In genomic region chr1:248627971-248628844, GRCh38 we compare ENCODE assay signal across 12 cellular contexts.
A peak's percentile ranks its signal among the peaks of the same experiment; 100 is the strongest.
DNase-seq lines count a peak whose midpoint lies in the region; ATAC-seq lines count a peak whose summit lies in the region.
"Had no signal": no experiment of that assay in that cellular context is flagged by ENCODE, and none has a peak within 500 bp of the region (broad histone marks: within the 10 kb centered on the region; RNA-seq: fewer than 3 reads in every experiment).

No MANE protein-coding gene starts in this region.

- peaks cover 5% of the 10 kb centered on the region for H3K4me1 Mint-ChIP-seq in memory B cell
- H3K4me1 Mint-ChIP-seq: activated naive CD4-positive, alpha-beta T cell treated with anti-CD3 and anti-CD28 coated beads, Interleukin-2, amount 50 U/mL, for 24 hours; stimulated activated effector memory CD8-positive, alpha-beta T cell treated with anti-CD3 and anti-CD28 coated beads, Interleukin-12 subunit alpha, Interleukin-12 subunit beta, amount 100 ng/mL, for 72 hours had no signal

- H3K4me3 Mint-ChIP-seq in memory B cell = peak overlapping the region; percentile 48
- H3K4me3 Mint-ChIP-seq: activated naive CD4-positive, alpha-beta T cell treated with anti-CD3 and anti-CD28 coated beads, Interleukin-2, amount 50 U/mL, for 24 hours; stimulated activated effector memory CD8-positive, alpha-beta T cell treated with anti-CD3 and anti-CD28 coated beads, Interleukin-12 subunit alpha, Interleukin-12 subunit beta, amount 100 ng/mL, for 72 hours had no signal

- H3K27ac Mint-ChIP-seq in memory B cell = peak overlapping the region; percentile 73
- H3K27ac Mint-ChIP-seq: activated naive CD4-positive, alpha-beta T cell treated with anti-CD3 and anti-CD28 coated beads, Interleukin-2, amount 50 U/mL, for 24 hours; stimulated activated effector memory CD8-positive, alpha-beta T cell treated with anti-CD3 and anti-CD28 coated beads, Interleukin-12 subunit alpha, Interleukin-12 subunit beta, amount 100 ng/mL, for 72 hours had no signal

- no peaks in the 10 kb centered on the region for H3K27me3 Mint-ChIP-seq in memory B cell
- H3K27me3 Mint-ChIP-seq: activated naive CD4-positive, alpha-beta T cell treated with anti-CD3 and anti-CD28 coated beads, Interleukin-2, amount 50 U/mL, for 24 hours had no signal

- peak; percentile 86 for ATAC-seq in GM18870 (IDR thresholded peaks at IDR 0.05; ENCODE audit: unreplicated experiment)
- peak; percentile 94 for ATAC-seq in GM21515 (IDR thresholded peaks at IDR 0.05; ENCODE audit: unreplicated experiment)
- ATAC-seq in HG03060 (IDR thresholded peaks at IDR 0.05; ENCODE audit: low read depth, unreplicated experiment) = peak; percentile 57
- peak; percentile 86 for ATAC-seq in memory B cell (ENCODE audit: low read depth)
- ATAC-seq: stimulated activated effector memory CD8-positive, alpha-beta T cell treated with anti-CD3 and anti-CD28 coated beads, Interleukin-12 subunit alpha, Interleukin-12 subunit beta, amount 100 ng/mL, for 72 hours had no signal

- no peaks in the 10 kb centered on the region for H3K9me3 Mint-ChIP-seq in memory B cell
- H3K9me3 Mint-ChIP-seq: activated naive CD4-positive, alpha-beta T cell treated with anti-CD3 and anti-CD28 coated beads, Interleukin-2, amount 50 U/mL, for 24 hours; stimulated activated effector memory CD8-positive, alpha-beta T cell treated with anti-CD3 and anti-CD28 coated beads, Interleukin-12 subunit alpha, Interleukin-12 subunit beta, amount 100 ng/mL, for 72 hours had no signal

- DNase-seq in memory B cell (ENCODE audit: low spot score in 2 of 2) (peak in 1 of 2 donors; percentile 12), COR-L47 (lab: John Stamatoyannopoulos, UW) (no peak), iPS-NIHi7 (ENCODE audit: extremely low spot score) (no peak)
- no peak for DNase-seq in activated effector memory CD4-positive, alpha-beta T cell treated with Interleukin-2 at 50 U/mL for 16 hours
- DNase-seq: caudate nucleus, hypothalamus, NCI-H2227 treated with DMSO at 0.1 percent for 48 hours had no signal

- H3K36me3 Mint-ChIP-seq in memory B cell = peaks cover 4% of the 10 kb centered on the region
- H3K36me3 Mint-ChIP-seq: activated naive CD4-positive, alpha-beta T cell treated with anti-CD3 and anti-CD28 coated beads, Interleukin-2, amount 50 U/mL, for 24 hours; stimulated activated effector memory CD8-positive, alpha-beta T cell treated with anti-CD3 and anti-CD28 coated beads, Interleukin-12 subunit alpha, Interleukin-12 subunit beta, amount 100 ng/mL, for 72 hours had no signal
